ENCODE assay signal across 9 cellular contexts in the genomic region with DNA sequence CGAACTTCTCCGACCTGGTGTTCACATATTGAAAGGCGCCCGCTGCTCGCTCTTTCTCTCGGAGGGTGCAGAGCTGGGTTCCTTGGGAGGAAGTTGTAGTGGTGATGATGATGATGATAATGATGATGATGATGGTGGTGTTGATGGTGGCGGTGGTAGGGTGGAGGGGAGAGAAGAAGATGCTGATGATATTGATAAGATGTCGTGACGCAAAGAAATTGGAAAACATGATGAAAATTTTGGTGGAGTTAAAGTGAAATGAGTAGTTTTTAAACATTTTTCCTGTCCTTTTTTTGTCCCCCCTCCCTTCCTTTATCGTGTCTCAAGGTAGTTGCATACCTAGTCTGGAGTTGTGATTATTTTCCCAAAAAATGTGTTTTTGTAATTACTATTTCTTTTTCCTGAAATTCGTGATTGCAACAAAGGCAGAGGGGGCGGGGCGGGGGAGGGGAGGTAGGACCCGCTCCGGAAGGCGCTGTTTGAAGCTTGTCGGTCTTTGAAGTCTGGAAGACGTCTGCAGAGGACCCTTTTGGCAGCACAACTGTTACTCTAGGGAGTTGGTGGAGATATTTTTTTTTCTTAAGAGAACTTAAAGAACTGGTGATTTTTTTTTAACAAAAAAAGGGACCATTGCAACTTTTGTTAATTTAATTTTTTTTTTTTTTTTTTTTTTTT. TPM values are rescaled to one million over a fixed set of nuclear protein-coding genes. Genes with fewer than 3 reads are reported as not detected.
DNase-seq lines count a peak whose midpoint lies in the region; ATAC-seq and TF ChIP-seq lines count a peak whose summit lies in the region.
"Had no signal": no experiment of that assay in that cellular context is flagged by ENCODE, and none has a peak within 500 bp of the region (broad histone marks: within the 10 kb centered on the region; RNA-seq: fewer than 3 reads in every experiment).

No MANE protein-coding gene starts in this region.

- peaks cover 4 to 24% (median 12%) of the 10 kb centered on the region in 3 experiments for H3K36me3 Mint-ChIP-seq in H9 (ENCODE audit: insufficient read depth in 1 of 3, low read depth in 3 of 3)
- H3K36me3 Mint-ChIP-seq in activated CD4-positive, alpha-beta memory T cell treated with anti-CD3 and anti-CD28 coated beads for 36 hours, result peaks cover 4% of the 10 kb centered on the region

- no peaks in the 10 kb centered on the region; the same call in none of the 2 replicates for H3K27me3 Mint-ChIP-seq in H9 (ENCODE audit: low read depth)
- H3K27me3 Mint-ChIP-seq in activated CD4-positive, alpha-beta memory T cell treated with anti-CD3 and anti-CD28 coated beads for 36 hours, result peaks cover 51% of the 10 kb centered on the region

- H4K91ac ChIP-seq in H9 (ENCODE audit: insufficient read length, low read depth, low read length), result no peak overlapping the region

- no peak overlapping the region for H2BK15ac ChIP-seq in H9 (ENCODE audit: low read depth, low read length)

- H2AK5ac ChIP-seq in H9 (ENCODE audit: insufficient read length, low read length), result no peak overlapping the region

- no peak overlapping the region for H2BK20ac ChIP-seq in H9 (ENCODE audit: low read depth, low read length, poor library complexity, severe bottlenecking)

- no peaks in the 10 kb centered on the region for H3K27me3 ChIP-seq in H9 (ENCODE audit: insufficient read depth, low read length)

- H3K4ac ChIP-seq in H9 (ENCODE audit: low read depth, low read length), result no peak overlapping the region

- peak overlapping the region; percentile 88 to 97 for H3K4me3 Mint-ChIP-seq in H9
- H3K4me3 Mint-ChIP-seq in activated CD4-positive, alpha-beta memory T cell treated with anti-CD3 and anti-CD28 coated beads for 36 hours, result no peak overlapping the region

- no peak for TF ChIP-seq CTCF in AG04449 (IDR thresholded peaks at IDR 0.05; ENCODE audit: insufficient read depth, low read length, missing control alignments)
- TF ChIP-seq CTCF in H9 (conservative IDR thresholded peaks at IDR 0.05), result no peak

- H2BK12ac ChIP-seq in H9 (ENCODE audit: insufficient read length, low read depth, low read length), result no peak overlapping the region

- peak overlapping the region; percentile 95 for H3K4me2 ChIP-seq in H9 (ENCODE audit: insufficient read depth, insufficient read length, low read length)

- WGBS in H9 (ENCODE audit: extremely low coverage, insufficient read length, low lambda C conversion rate), result 100% methylated on average over 2 of the region's 18 CpGs

- H3T11ph ChIP-seq in H9 (ENCODE audit: low read length), result no peak overlapping the region

- H3K79me1 ChIP-seq in H9 (ENCODE audit: insufficient read depth, low read depth, low read length, poor library complexity, severe bottlenecking), result no peaks in the 10 kb centered on the region

- no peak overlapping the region for H3K23ac ChIP-seq in H9 (ENCODE audit: insufficient read length, low read depth, low read length)

- no peak overlapping the region for H4K8ac ChIP-seq in H9 (replicated peaks; ENCODE audit: insufficient read length, low read depth, low read length)

- no peaks in the 10 kb centered on the region for H3K4me1 ChIP-seq in H9 (ENCODE audit: insufficient read depth, low read length)

- ATAC-seq in HG03354 (IDR thresholded peaks at IDR 0.05; ENCODE audit: poor library complexity, severe bottlenecking, unreplicated experiment) (no peak), HG02981 (IDR thresholded peaks at IDR 0.05; ENCODE audit: unreplicated experiment) (no peak)

- peak overlapping the region; percentile 47 for H3K9ac ChIP-seq in H9 (ENCODE audit: extremely low read depth, insufficient read length, low read length)

- no peak overlapping the region for H3K14ac ChIP-seq in H9 (ENCODE audit: insufficient read depth, low read length)

- H2BK5ac ChIP-seq in H9 (ENCODE audit: insufficient read length, low read length), result no peak overlapping the region

- intact Hi-C loops in activated CD4-positive, alpha-beta memory T cell treated with anti-CD3 and anti-CD28 coated beads for 36 hours (cut with micrococcal nuclease), result no loop called here

- H3K23me2 ChIP-seq in H9 (ENCODE audit: insufficient read length, low read depth, low read length, poor library complexity, severe bottlenecking), result peaks cover 19% of the 10 kb centered on the region

- no peaks in the 10 kb centered on the region for H3K9me3 ChIP-seq in H9 (ENCODE audit: control insufficient read depth, low read depth, low read length)
- H3K9me3 ChIP-seq: neutrophil had no signal

- in situ Hi-C loops in G401 (cut with HindIII; ENCODE audit: low sequenced_read_pairs), result no loop called here

- POLR2A ChIA-PET in AG04449 (lab: Yijun Ruan, JAX), result interaction anchor here (3.0 kb wide), 1 partner anchor 221 kb away, joined by 20 read pairs; no protein-coding TSS in a partner anchor
- POLR2A ChIA-PET in activated CD4-positive, alpha-beta memory T cell treated with anti-CD3 and anti-CD28 coated beads for 36 hours (lab: Charles Lee), result no interaction called here

- peak overlapping the region in 1 of 3 experiments; percentile 15; a peak in 2 of 7 replicates for H3K27ac Mint-ChIP-seq in H9
- peak overlapping the region; percentile 32 for H3K27ac Mint-ChIP-seq in activated CD4-positive, alpha-beta memory T cell treated with anti-CD3 and anti-CD28 coated beads for 36 hours

- DNase-seq in AG04449 (ENCODE audit: low read depth, low spot score) (no peak), H9 (no peak), iris pigment epithelial cell (ENCODE audit: low read depth) (peak; percentile 3), G401 (ENCODE audit: low spot score) (no peak), DMS153 (lab: John Stamatoyannopoulos, UW) (no peak)
- no peak for DNase-seq in activated CD4-positive, alpha-beta memory T cell treated with anti-CD3 and anti-CD28 coated beads for 36 hours

- H3K4me1 Mint-ChIP-seq in H9, result peaks cover 26 to 37% of the 10 kb centered on the region in 2 experiments
- peaks cover 11% of the 10 kb centered on the region for H3K4me1 Mint-ChIP-seq in activated CD4-positive, alpha-beta memory T cell treated with anti-CD3 and anti-CD28 coated beads for 36 hours (ENCODE audit: low read depth)

- CTCF ChIA-PET in AG04449 (lab: Yijun Ruan, JAX), result interaction anchor here (1.5 to 4.8 kb wide), 2 partner anchors 222 to 1079 kb away, joined by 5 to 37 read pairs; no protein-coding TSS in a partner anchor
- CTCF ChIA-PET in activated CD4-positive, alpha-beta memory T cell treated with anti-CD3 and anti-CD28 coated beads for 36 hours (lab: Charles Lee), result no interaction called here

- H4K5ac ChIP-seq in H9 (ENCODE audit: insufficient read length, low read depth, low read length), result no peak overlapping the region

- peaks cover 0 to 2% of the 10 kb centered on the region in 2 experiments; a peak in 2 of 5 replicates for H3K9me3 Mint-ChIP-seq in H9
- no peaks in the 10 kb centered on the region for H3K9me3 Mint-ChIP-seq in activated CD4-positive, alpha-beta memory T cell treated with anti-CD3 and anti-CD28 coated beads for 36 hours

- no peak overlapping the region for H2AFZ ChIP-seq in H9 (ENCODE audit: low read length)

- H4K20me1 ChIP-seq in H9 (ENCODE audit: control insufficient read depth, insufficient read depth, insufficient read length), result no peaks in the 10 kb centered on the region

- H2BK120ac ChIP-seq in H9 (ENCODE audit: low read depth, low read length, poor library complexity, severe bottlenecking), result no peak overlapping the region

- H3K4me3 ChIP-seq in AG04449 (ENCODE audit: low read depth, low read length), result peak overlapping the region; percentile 80

- no peak overlapping the region for H3K18ac ChIP-seq in H9 (ENCODE audit: insufficient read length, low read depth, low read length)

- no peak overlapping the region for H3K56ac ChIP-seq in H9 (ENCODE audit: insufficient read length, low read depth, low read length)

- no peak overlapping the region for H3K27ac ChIP-seq in H9 (ENCODE audit: insufficient read length, low read depth, low read length)
- H3K27ac ChIP-seq: neutrophil had no signal

- peaks cover 10% of the 10 kb centered on the region; the same call in 1 of the 2 replicates for H3K79me2 ChIP-seq in H9 (ENCODE audit: insufficient read depth, low read length)

RNA-seq across cellular contexts. Expression of gene SOX11, which starts 2.0 kb away (rescaled TPM):
- 42.8 and 43.8 TPM in 2 replicates for total RNA-seq in H9 (2021)
- not detected for total RNA-seq in activated CD4-positive, alpha-beta memory T cell treated with anti-CD3 and anti-CD28 coated beads for 36 hours
- not detected in 2 replicates for total RNA-seq in G401 (2014; rRNA removed; shearing (Covaris generic))

Comparison
In these comparisons a context has a peak if more than half of its experiments do, and no peak if none do; other contexts are left out.
1. RNA of gene SOX11, which starts 2.0 kb away (total RNA-seq): 42.8 to 43.8 TPM in H9; not detected in activated CD4-positive, alpha-beta memory T cell treated with anti-CD3 and anti-CD28 coated beads for 36 hours and not detected in G401; every median in the first group is over 10 times any median in the second.